In genomic region chr14:45114327-45114726, GRCh38 we compare ENCODE assay signal across 25 cellular contexts. TPM values are rescaled to one million over a fixed set of nuclear protein-coding genes. Genes with fewer than 3 reads are reported as not detected.
DNase-seq lines count a peak whose midpoint lies in the region; ATAC-seq and TF ChIP-seq lines count a peak whose summit lies in the region.
"Had no signal": no experiment of that assay in that cellular context is flagged by ENCODE, and none has a peak within 500 bp of the region (broad histone marks: within the 10 kb centered on the region; RNA-seq: fewer than 3 reads in every experiment).

No MANE protein-coding gene starts in this region.

- no peaks in the 10 kb centered on the region for H3K27me3 Mint-ChIP-seq in activated CD8-positive, alpha-beta memory T cell treated with anti-CD3 and anti-CD28 coated beads, Interleukin-2, amount 10 ng/mL, durations not matched to agents 7 days and 5 days
- no peaks in the 10 kb centered on the region for H3K27me3 Mint-ChIP-seq in CD4-positive, alpha-beta T cell
- no peaks in the 10 kb centered on the region for H3K27me3 Mint-ChIP-seq in activated T-helper 1 cell treated with anti-CD3 and anti-CD28 coated beads, Interleukin-12 subunit alpha, Interleukin-12 subunit beta, Interleukin-2, Interleukin-4 antibody, amounts not matched to agents 30 ng/mL and 10 ng/mL and 1 ng/mL, durations not matched to agents 14 hours and 24 hours and 36 hours (ENCODE audit: insufficient read depth)
- H3K27me3 Mint-ChIP-seq in naive thymus-derived CD8-positive, alpha-beta T cell: no peaks in the 10 kb centered on the region
- no peaks in the 10 kb centered on the region for H3K27me3 Mint-ChIP-seq in Calu3 (ENCODE audit: unreplicated experiment)
- H3K27me3 Mint-ChIP-seq: B cell; central memory CD8-positive, alpha-beta T cell; memory B cell had no signal

- H3K27ac ChIP-seq in CD4-positive, alpha-beta T cell (ENCODE audit: low read depth, low read length): no peak overlapping the region
- H3K27ac ChIP-seq: left lung, SJCRH30, spleen, tibial nerve had no signal

- POLR2A ChIA-PET in CD4-positive, alpha-beta T cell (lab: Charles Lee): interaction anchor here (1.2 kb wide), 1 partner anchor 19 kb away, joined by 5 read pairs; no protein-coding TSS in a partner anchor
- POLR2A ChIA-PET in naive thymus-derived CD8-positive, alpha-beta T cell (lab: Charles Lee): no interaction called here

- BruUV-seq in Calu3 (replicated peaks; lab: Mats Ljungman, UMichigan): no TSS peak

- H3K36me3 Mint-ChIP-seq in activated CD8-positive, alpha-beta memory T cell treated with anti-CD3 and anti-CD28 coated beads, Interleukin-2, amount 10 ng/mL, durations not matched to agents 7 days and 5 days: peaks cover 51% of the 10 kb centered on the region
- peaks cover 90% of the 10 kb centered on the region for H3K36me3 Mint-ChIP-seq in CD4-positive, alpha-beta T cell (ENCODE audit: low read depth)
- peaks cover 41% of the 10 kb centered on the region for H3K36me3 Mint-ChIP-seq in activated T-helper 1 cell treated with anti-CD3 and anti-CD28 coated beads, Interleukin-12 subunit alpha, Interleukin-12 subunit beta, Interleukin-2, Interleukin-4 antibody, amounts not matched to agents 30 ng/mL and 10 ng/mL and 1 ng/mL, durations not matched to agents 14 hours and 24 hours and 36 hours (ENCODE audit: low read depth)
- peaks cover 5 to 87% (median 7%) of the 10 kb centered on the region in 3 donors for H3K36me3 Mint-ChIP-seq in naive thymus-derived CD8-positive, alpha-beta T cell
- H3K36me3 Mint-ChIP-seq in Calu3 (ENCODE audit: insufficient read depth, unreplicated experiment): peaks cover 12% of the 10 kb centered on the region

- no peak for DNase-seq in activated CD8-positive, alpha-beta memory T cell treated with anti-CD3 and anti-CD28 coated beads, Interleukin-2, amount 10 ng/mL, durations not matched to agents 7 days and 5 days
- DNase-seq in activated CD8-positive, alpha-beta memory T cell treated with anti-CD3 and anti-CD28 coated beads, Interleukin-2, amount 50 U/mL, for 4 hours: no peak
- DNase-seq in CD4-positive, alpha-beta T cell: no peak
- no peak for DNase-seq in activated T-helper 1 cell treated with anti-CD3 and anti-CD28 coated beads, Interleukin-12 subunit alpha, Interleukin-12 subunit beta, Interleukin-2, Interleukin-4 antibody, amounts not matched to agents 30 ng/mL and 10 ng/mL and 1 ng/mL, durations not matched to agents 14 hours and 24 hours and 36 hours (ENCODE audit: low spot score)
- DNase-seq in naive thymus-derived CD8-positive, alpha-beta T cell: no peak
- DNase-seq in Calu3: no peak
- no peak for DNase-seq in central memory CD4-positive, alpha-beta T cell
- DNase-seq in GF-D8 (lab: John Stamatoyannopoulos, UW): no peak
- DNase-seq: ACHN; activated CD4-positive, alpha-beta T cell treated with anti-CD3 and anti-CD28 coated beads, Interleukin-2, amount 50 U/mL, for 48 hours; DMS153; H7; left lung; NCI-H1048; NCI-H2107; NCI-H510A; right cardiac atrium; SJCRH30; spleen; stimulated activated CD4-positive, alpha-beta T cell treated with anti-CD3 and anti-CD28 coated beads, Interleukin-2, amount 100 ng/mL, for 24 hours had no signal

- H3K27ac Mint-ChIP-seq in activated CD8-positive, alpha-beta memory T cell treated with anti-CD3 and anti-CD28 coated beads, Interleukin-2, amount 10 ng/mL, durations not matched to agents 7 days and 5 days: peak overlapping the region; percentile 69
- peak overlapping the region; percentile 47 for H3K27ac Mint-ChIP-seq in CD4-positive, alpha-beta T cell
- H3K27ac Mint-ChIP-seq in activated T-helper 1 cell treated with anti-CD3 and anti-CD28 coated beads, Interleukin-12 subunit alpha, Interleukin-12 subunit beta, Interleukin-2, Interleukin-4 antibody, amounts not matched to agents 30 ng/mL and 10 ng/mL and 1 ng/mL, durations not matched to agents 14 hours and 24 hours and 36 hours: peak overlapping the region; percentile 70
- peak overlapping the region in 6 of 10 donors; percentile 34 to 76 (median 42) for H3K27ac Mint-ChIP-seq in naive thymus-derived CD8-positive, alpha-beta T cell
- no peak overlapping the region for H3K27ac Mint-ChIP-seq in Calu3 (ENCODE audit: unreplicated experiment)
- H3K27ac Mint-ChIP-seq: B cell had no signal

- H3K9me3 ChIP-seq in CD4-positive, alpha-beta T cell (ENCODE audit: control insufficient read depth, low read length): no peaks in the 10 kb centered on the region
- H3K9me3 ChIP-seq: left lung, SJCRH30, spleen, tibial nerve had no signal

- CTCF ChIA-PET in activated CD8-positive, alpha-beta memory T cell treated with anti-CD3 and anti-CD28 coated beads, Interleukin-2, amount 10 ng/mL, durations not matched to agents 7 days and 5 days (lab: Charles Lee): interaction anchor here (0.7 kb wide), 1 partner anchor 10 kb away, joined by 3 read pairs; no protein-coding TSS in a partner anchor
- CTCF ChIA-PET in CD4-positive, alpha-beta T cell (lab: Charles Lee): interaction anchor here (0.5 kb wide), 1 partner anchor 18 kb away, joined by 4 read pairs; no protein-coding TSS in a partner anchor
- CTCF ChIA-PET in Calu3 (lab: Charles Lee): interaction anchor here (1.5 kb wide), 1 partner anchor 201 kb away, joined by 4 read pairs; no protein-coding TSS in a partner anchor

- no peak for TF ChIP-seq CTCF in CD4-positive, alpha-beta T cell (IDR thresholded peaks at IDR 0.05)
- no peak for TF ChIP-seq CTCF in Calu3 (IDR thresholded peaks at IDR 0.05; ENCODE audit: unreplicated experiment)

- no peaks in the 10 kb centered on the region for H3K27me3 ChIP-seq in CD4-positive, alpha-beta T cell (ENCODE audit: control insufficient read depth, insufficient read depth, low read length)
- H3K27me3 ChIP-seq: left lung, SJCRH30, spleen, tibial nerve had no signal

- intact Hi-C loops in CD4-positive, alpha-beta T cell (cut with DNase I, micrococcal nuclease): no loop called here
- intact Hi-C loops in activated T-helper 1 cell treated with anti-CD3 and anti-CD28 coated beads, Interleukin-12 subunit alpha, Interleukin-12 subunit beta, Interleukin-2, Interleukin-4 antibody, amounts not matched to agents 30 ng/mL and 10 ng/mL and 1 ng/mL, durations not matched to agents 14 hours and 24 hours and 36 hours (cut with micrococcal nuclease): loop anchor here (1.0 kb wide), 6 partner anchors 19 to 153 kb away; partner anchors contain the start of genes FKBP3, KLHL28 and MIS18BP1
- intact Hi-C loops in Calu3 (cut with micrococcal nuclease; ENCODE audit: unreplicated experiment): no loop called here

- H3K9me3 Mint-ChIP-seq in activated CD8-positive, alpha-beta memory T cell treated with anti-CD3 and anti-CD28 coated beads, Interleukin-2, amount 10 ng/mL, durations not matched to agents 7 days and 5 days (ENCODE audit: low read depth): no peaks in the 10 kb centered on the region
- no peaks in the 10 kb centered on the region for H3K9me3 Mint-ChIP-seq in CD4-positive, alpha-beta T cell
- H3K9me3 Mint-ChIP-seq in activated T-helper 1 cell treated with anti-CD3 and anti-CD28 coated beads, Interleukin-12 subunit alpha, Interleukin-12 subunit beta, Interleukin-2, Interleukin-4 antibody, amounts not matched to agents 30 ng/mL and 10 ng/mL and 1 ng/mL, durations not matched to agents 14 hours and 24 hours and 36 hours: no peaks in the 10 kb centered on the region
- no peaks in the 10 kb centered on the region for H3K9me3 Mint-ChIP-seq in naive thymus-derived CD8-positive, alpha-beta T cell
- no peaks in the 10 kb centered on the region for H3K9me3 Mint-ChIP-seq in Calu3 (ENCODE audit: low read depth, unreplicated experiment)
- H3K9me3 Mint-ChIP-seq: central memory CD8-positive, alpha-beta T cell; memory B cell; neural crest cell had no signal

- ATAC-seq in activated CD8-positive, alpha-beta memory T cell treated with anti-CD3 and anti-CD28 coated beads, Interleukin-2, amount 10 ng/mL, durations not matched to agents 7 days and 5 days: no peak
- ATAC-seq in CD4-positive, alpha-beta T cell (ENCODE audit: poor library complexity): no peak
- ATAC-seq in naive thymus-derived CD8-positive, alpha-beta T cell: no peak
- ATAC-seq: left lung, right cardiac atrium had no signal

- peaks cover 10% of the 10 kb centered on the region for H3K4me1 Mint-ChIP-seq in activated CD8-positive, alpha-beta memory T cell treated with anti-CD3 and anti-CD28 coated beads, Interleukin-2, amount 10 ng/mL, durations not matched to agents 7 days and 5 days
- peaks cover 21% of the 10 kb centered on the region for H3K4me1 Mint-ChIP-seq in CD4-positive, alpha-beta T cell (ENCODE audit: low read depth)
- H3K4me1 Mint-ChIP-seq in activated T-helper 1 cell treated with anti-CD3 and anti-CD28 coated beads, Interleukin-12 subunit alpha, Interleukin-12 subunit beta, Interleukin-2, Interleukin-4 antibody, amounts not matched to agents 30 ng/mL and 10 ng/mL and 1 ng/mL, durations not matched to agents 14 hours and 24 hours and 36 hours (ENCODE audit: low read depth): peaks cover 14% of the 10 kb centered on the region
- peaks cover 4 to 7% (median 5%) of the 10 kb centered on the region in 4 donors for H3K4me1 Mint-ChIP-seq in naive thymus-derived CD8-positive, alpha-beta T cell
- peaks cover 18% of the 10 kb centered on the region for H3K4me1 Mint-ChIP-seq in Calu3 (ENCODE audit: low read depth, unreplicated experiment)
- H3K4me1 Mint-ChIP-seq: B cell, memory B cell, neural crest cell had no signal

- no peak overlapping the region for H3K4me3 Mint-ChIP-seq in activated CD8-positive, alpha-beta memory T cell treated with anti-CD3 and anti-CD28 coated beads, Interleukin-2, amount 10 ng/mL, durations not matched to agents 7 days and 5 days
- H3K4me3 Mint-ChIP-seq in CD4-positive, alpha-beta T cell: no peak overlapping the region
- no peak overlapping the region for H3K4me3 Mint-ChIP-seq in activated T-helper 1 cell treated with anti-CD3 and anti-CD28 coated beads, Interleukin-12 subunit alpha, Interleukin-12 subunit beta, Interleukin-2, Interleukin-4 antibody, amounts not matched to agents 30 ng/mL and 10 ng/mL and 1 ng/mL, durations not matched to agents 14 hours and 24 hours and 36 hours
- H3K4me3 Mint-ChIP-seq in naive thymus-derived CD8-positive, alpha-beta T cell: no peak overlapping the region
- no peak overlapping the region for H3K4me3 Mint-ChIP-seq in Calu3 (ENCODE audit: low read depth, unreplicated experiment)
- H3K4me3 Mint-ChIP-seq: B cell; central memory CD8-positive, alpha-beta T cell; memory B cell; neural crest cell had no signal

RNA-seq across cellular contexts. Expression of gene FKBP3, which starts 20.0 kb away (rescaled TPM):
- total RNA-seq in activated CD8-positive, alpha-beta memory T cell treated with anti-CD3 and anti-CD28 coated beads, Interleukin-2, amount 10 ng/mL, durations not matched to agents 7 days and 5 days: 10 to 100 TPM; 65.2 to 72.6 TPM
- 10 to 100 TPM; 36.0 to 40.2 TPM for total RNA-seq in CD4-positive, alpha-beta T cell
- 58.0 and 59.3 TPM in 2 replicates for total RNA-seq in activated T-helper 1 cell treated with anti-CD3 and anti-CD28 coated beads, Interleukin-12 subunit alpha, Interleukin-12 subunit beta, Interleukin-2, Interleukin-4 antibody, amounts not matched to agents 30 ng/mL and 10 ng/mL and 1 ng/mL, durations not matched to agents 14 hours and 24 hours and 36 hours
- 10 to 100 TPM; 64.1 to 70.4 TPM for total RNA-seq in naive thymus-derived CD8-positive, alpha-beta T cell
- 10 to 100 TPM; 60.9 to 83.2 (median 81.6) TPM for polyA plus RNA-seq in naive thymus-derived CD8-positive, alpha-beta T cell
- total RNA-seq in Calu3 (2022): 68.9 and 72.8 TPM in 2 replicates

RNA-seq across cellular contexts. Expression of gene FANCM, which starts 21.4 kb away (rescaled TPM):
- 10 to 100 TPM; 18.1 to 25.6 TPM for total RNA-seq in activated CD8-positive, alpha-beta memory T cell treated with anti-CD3 and anti-CD28 coated beads, Interleukin-2, amount 10 ng/mL, durations not matched to agents 7 days and 5 days
- 1 to 10 TPM; 6.1 to 8.8 TPM for total RNA-seq in CD4-positive, alpha-beta T cell
- total RNA-seq in activated T-helper 1 cell treated with anti-CD3 and anti-CD28 coated beads, Interleukin-12 subunit alpha, Interleukin-12 subunit beta, Interleukin-2, Interleukin-4 antibody, amounts not matched to agents 30 ng/mL and 10 ng/mL and 1 ng/mL, durations not matched to agents 14 hours and 24 hours and 36 hours: 15.8 and 18.3 TPM in 2 replicates
- 10 to 100 TPM in 1 of 2 experiments, 1 to 10 TPM in 1; 9.3 to 11.2 TPM for total RNA-seq in naive thymus-derived CD8-positive, alpha-beta T cell
- polyA plus RNA-seq in naive thymus-derived CD8-positive, alpha-beta T cell: 1 to 10 TPM; 4.4 to 6.4 (median 6.0) TPM
- total RNA-seq in Calu3 (2022): 11.4 and 14.6 TPM in 2 replicates

RNA-seq across cellular contexts. Expression of gene PRPF39, which starts 30.4 kb away (rescaled TPM):
- 10 to 100 TPM; 47.6 to 49.0 TPM for total RNA-seq in activated CD8-positive, alpha-beta memory T cell treated with anti-CD3 and anti-CD28 coated beads, Interleukin-2, amount 10 ng/mL, durations not matched to agents 7 days and 5 days
- 10 to 100 TPM; 58.9 to 64.3 TPM for total RNA-seq in CD4-positive, alpha-beta T cell
- 51.2 and 55.7 TPM in 2 replicates for total RNA-seq in activated T-helper 1 cell treated with anti-CD3 and anti-CD28 coated beads, Interleukin-12 subunit alpha, Interleukin-12 subunit beta, Interleukin-2, Interleukin-4 antibody, amounts not matched to agents 30 ng/mL and 10 ng/mL and 1 ng/mL, durations not matched to agents 14 hours and 24 hours and 36 hours
- total RNA-seq in naive thymus-derived CD8-positive, alpha-beta T cell: 10 to 100 TPM; 77.0 to 77.9 TPM
- polyA plus RNA-seq in naive thymus-derived CD8-positive, alpha-beta T cell: 10 to 100 TPM in 2 of 3 donors, 1 to 10 TPM in 1; 9.8 to 11.6 (median 11.4) TPM
- 34.2 and 35.8 TPM in 2 replicates for total RNA-seq in Calu3 (2022)
